8 cellular contexts compared by ENCODE assay signal in the genomic region with DNA sequence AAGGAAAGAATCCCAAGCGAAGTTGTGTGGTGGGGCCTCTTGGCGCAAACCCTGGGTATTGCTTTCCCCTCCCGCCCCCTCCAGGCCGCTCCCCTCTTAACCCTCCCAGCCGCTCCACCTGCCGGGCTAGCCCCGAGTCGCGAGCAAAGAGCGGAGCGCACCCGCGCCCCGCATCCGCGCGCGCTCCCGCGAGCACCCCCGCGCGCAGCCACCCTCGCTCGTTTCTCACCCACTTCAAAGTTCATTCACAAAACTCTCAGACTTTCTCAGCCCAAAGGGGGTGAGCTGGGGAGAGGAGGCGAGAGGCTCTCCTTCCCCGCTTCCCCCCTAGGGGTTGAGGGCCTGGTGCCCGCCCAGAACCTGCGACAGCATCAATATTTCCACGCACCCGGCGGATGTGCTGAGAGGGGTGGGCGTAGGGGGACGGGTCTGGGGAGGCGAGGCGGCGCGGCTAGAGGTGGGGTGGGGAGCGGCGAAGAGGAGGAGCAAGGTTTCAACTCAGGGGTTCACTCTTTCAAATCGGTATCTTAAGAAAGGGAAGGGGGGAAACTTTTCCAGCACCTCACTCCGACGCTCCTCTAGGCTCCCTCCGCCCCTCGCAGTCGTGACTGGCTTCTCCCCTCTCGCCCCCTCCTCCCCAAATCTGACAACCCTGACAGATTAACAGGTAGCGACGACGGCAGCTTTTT. TPM values are rescaled to one million over a fixed set of nuclear protein-coding genes. Genes with fewer than 3 reads are reported as not detected.
A peak's percentile ranks its signal among the peaks of the same experiment; 100 is the strongest.
DNase-seq lines count a peak whose midpoint lies in the region; ATAC-seq and TF ChIP-seq lines count a peak whose summit lies in the region.

No MANE protein-coding gene starts in this region.

- H3K27me3 Mint-ChIP-seq in activated naive CD4-positive, alpha-beta T cell treated with anti-CD3 and anti-CD28 coated beads, Interleukin-2, amount 50 U/mL, for 24 hours, result no peaks in the 10 kb centered on the region

- H3K27ac ChIP-seq in Karpas-422 (ENCODE audit: low read length) (peak overlapping the region; percentile 97), heart left ventricle (peak overlapping the region in 11 of 12 donors; percentile 90 to 100 (median 99)), upper lobe of left lung (peak overlapping the region; percentile 99)

- H3K9me3 ChIP-seq in Karpas-422 (ENCODE audit: low read length) (no peaks in the 10 kb centered on the region), heart left ventricle (no peaks in the 10 kb centered on the region), upper lobe of left lung (no peaks in the 10 kb centered on the region)

- TF ChIP-seq POLR2A in heart left ventricle (IDR thresholded peaks at IDR 0.05) (peak in 1 of 2 donors; percentile 10), upper lobe of left lung (IDR thresholded peaks at IDR 0.05) (no peak)

- H3K9me3 Mint-ChIP-seq in activated naive CD4-positive, alpha-beta T cell treated with anti-CD3 and anti-CD28 coated beads, Interleukin-2, amount 50 U/mL, for 24 hours, result no peaks in the 10 kb centered on the region

- no peaks in the 10 kb centered on the region for H3K36me3 Mint-ChIP-seq in activated naive CD4-positive, alpha-beta T cell treated with anti-CD3 and anti-CD28 coated beads, Interleukin-2, amount 50 U/mL, for 24 hours

- no peak for TF ChIP-seq EP300 in upper lobe of left lung (IDR thresholded peaks at IDR 0.05)

- peak; percentile 65 for DNase-seq in CD1c-positive myeloid dendritic cell (ENCODE audit: extremely low spot score)
- peak; percentile 90 for DNase-seq in Karpas-422
- peak; percentile 62 for DNase-seq in SKM-1 (lab: John Stamatoyannopoulos, UW; ENCODE audit: unreplicated experiment)
- DNase-seq in heart left ventricle, result peak; percentile 74 to 84 (median 76)
- DNase-seq in posterior cingulate gyrus, result peak in 9 of 10 donors; percentile 27 to 89 (median 42)
- peak; percentile 81 to 92 for DNase-seq in upper lobe of left lung

- H3K4me3 Mint-ChIP-seq in activated naive CD4-positive, alpha-beta T cell treated with anti-CD3 and anti-CD28 coated beads, Interleukin-2, amount 50 U/mL, for 24 hours, result peak overlapping the region; percentile 93

- no peaks in the 10 kb centered on the region for H3K36me3 ChIP-seq in Karpas-422 (ENCODE audit: insufficient read depth, low read length)
- H3K36me3 ChIP-seq in heart left ventricle, result no peaks in the 10 kb centered on the region
- H3K36me3 ChIP-seq in upper lobe of left lung, result no peaks in the 10 kb centered on the region

- peaks cover 10% of the 10 kb centered on the region; the same call in 1 of the 2 replicates for H4K20me1 ChIP-seq in Karpas-422 (ENCODE audit: insufficient read depth, low read depth, low read length)

- peak in 8 of 12 donors; percentile 5 to 52 (median 36) for TF ChIP-seq CTCF in heart left ventricle (IDR thresholded peaks at IDR 0.05)
- peak; percentile 25 to 47 (median 36) for TF ChIP-seq CTCF in upper lobe of left lung (IDR thresholded peaks at IDR 0.05)

- H3K27me3 ChIP-seq in Karpas-422 (ENCODE audit: low read length), result no peaks in the 10 kb centered on the region
- H3K27me3 ChIP-seq in heart left ventricle, result no peaks in the 10 kb centered on the region
- no peaks in the 10 kb centered on the region for H3K27me3 ChIP-seq in upper lobe of left lung

- H3K4me1 ChIP-seq in Karpas-422 (ENCODE audit: low read length) (peaks cover 67% of the 10 kb centered on the region), heart left ventricle (peaks cover 0 to 22% (median 8%) of the 10 kb centered on the region in 12 donors), upper lobe of left lung (peaks cover 0 to 24% (median 9%) of the 10 kb centered on the region in 4 donors)

- peaks cover 34% of the 10 kb centered on the region for H3K79me2 ChIP-seq in Karpas-422 (ENCODE audit: low read length)

- H3K27ac Mint-ChIP-seq in activated naive CD4-positive, alpha-beta T cell treated with anti-CD3 and anti-CD28 coated beads, Interleukin-2, amount 50 U/mL, for 24 hours, result peak overlapping the region; percentile 97

- ATAC-seq in heart left ventricle (peak; percentile 17 to 47 (median 42)), upper lobe of left lung (ENCODE audit: low FRiP score in 2 of 2) (peak; percentile 38 to 75), GM21447 (IDR thresholded peaks at IDR 0.05; ENCODE audit: unreplicated experiment) (no peak)

- H3K9me2 ChIP-seq in Karpas-422 (replicated peaks; ENCODE audit: insufficient read depth, low read length), result no peaks in the 10 kb centered on the region

- H2AFZ ChIP-seq in Karpas-422 (ENCODE audit: low read length), result no peak overlapping the region; the same call in 1 of the 2 replicates

- 0 to 1% (median 0%) methylated on average over 27 to 50 of the region's 50 CpGs for WGBS in heart left ventricle, 4 donors
- 1% methylated on average over 14 to 45 of the region's 50 CpGs for WGBS in upper lobe of left lung, 2 donors

- peak overlapping the region; percentile 80 for H3K4me3 ChIP-seq in Karpas-422 (ENCODE audit: low read length)
- peak overlapping the region; percentile 35 to 92 (median 83) for H3K4me3 ChIP-seq in heart left ventricle
- H3K4me3 ChIP-seq in upper lobe of left lung, result peak overlapping the region; percentile 63 to 88 (median 78)

- H3K9ac ChIP-seq in Karpas-422 (ENCODE audit: low read length), result peak overlapping the region; percentile 89

- intact Hi-C loops in heart left ventricle (cut with DNase I), result loop anchor here (2.0 to 10.0 kb wide), 21 partner anchors 55 to 497 kb away; a partner anchor contains a TSS
- intact Hi-C loops in posterior cingulate gyrus (cut with DNase I), result loop anchor here (5.0 to 10.0 kb wide), 5 partner anchors 55 to 257 kb away; no protein-coding TSS in a partner anchor

- peaks cover 51% of the 10 kb centered on the region for H3K4me1 Mint-ChIP-seq in activated naive CD4-positive, alpha-beta T cell treated with anti-CD3 and anti-CD28 coated beads, Interleukin-2, amount 50 U/mL, for 24 hours

- peak overlapping the region; percentile 83 for H3K4me2 ChIP-seq in Karpas-422 (ENCODE audit: low read depth, low read length, poor library complexity, severe bottlenecking)

RNA-seq across cellular contexts. Expression of a gene that starts 1.8 kb away (rescaled TPM):
- 20.0 and 20.8 TPM in 2 replicates for total RNA-seq in Karpas-422 (2014; rRNA removed; shearing (Covaris generic); ENCODE audit: low replicate concordance)
- total RNA-seq in heart left ventricle, result 1 to 10 TPM; 1.7 to 5.9 (median 3.1) TPM
- 1 to 10 TPM in 1 of 2 donors, under 1 TPM in 1; 0.76 to 2.2 TPM for polyA plus RNA-seq in heart left ventricle
- total RNA-seq in upper lobe of left lung, result 10 to 100 TPM in 5 of 6 donors, 1 to 10 TPM in 1; 9.6 to 31.4 (median 14.5) TPM
